In the genomic region with DNA sequence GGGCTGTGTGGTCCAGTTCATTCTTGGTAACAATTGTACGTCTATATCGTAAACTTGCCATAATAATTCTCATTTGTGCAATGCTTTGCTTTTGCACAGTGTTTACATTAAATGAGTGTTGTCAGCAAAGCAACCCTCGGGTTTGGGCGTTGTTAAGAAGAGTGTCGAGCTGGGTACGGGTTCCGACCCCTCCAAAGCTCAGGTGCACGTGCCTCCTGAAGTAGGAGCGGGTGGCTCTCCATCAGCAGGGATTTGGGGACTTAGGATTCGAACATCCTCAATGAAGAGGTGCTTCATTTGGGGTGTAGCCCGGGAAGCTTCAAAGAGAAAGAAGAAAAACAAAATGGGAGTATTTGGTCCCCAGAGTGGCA, we compare ENCODE assay signal across 10 cellular contexts. TPM values are rescaled to one million over a fixed set of nuclear protein-coding genes. Genes with fewer than 3 reads are reported as not detected.
DNase-seq lines count a peak whose midpoint lies in the region; ATAC-seq, FAIRE-seq and TF ChIP-seq lines count a peak whose summit lies in the region.
"Had no signal": no experiment of that assay in that cellular context is flagged by ENCODE, and none has a peak within 500 bp of the region (broad histone marks: within the 10 kb centered on the region; RNA-seq: fewer than 3 reads in every experiment).

No MANE protein-coding gene starts in this region.

- CTCF ChIA-PET in PC-3 (lab: Charles Lee), result interaction anchor here (0.6 to 2.2 kb wide), 3 partner anchors 49 to 219 kb away, joined by 5 to 14 read pairs (median 5); no protein-coding TSS in a partner anchor
- CTCF ChIA-PET in PC-9 (lab: Charles Lee), result no interaction called here

- POLR2A ChIA-PET in PC-3 (lab: Charles Lee; ENCODE audit: unreplicated experiment) (no interaction called here), PC-9 (lab: Charles Lee; ENCODE audit: unreplicated experiment) (no interaction called here)

- no peak for ATAC-seq in PC-3

- BruUV-seq in PC-3 (replicated peaks; lab: Mats Ljungman, UMichigan) (TSS peak; percentile 61), PC-9 (replicated peaks; lab: Mats Ljungman, UMichigan) (no TSS peak)

- peaks cover 12% of the 10 kb centered on the region; the same call in 1 of the 2 replicates for H3K36me3 ChIP-seq in PC-3 (ENCODE audit: low read depth, low read length)
- peaks cover 0 to 16% (median 0%) of the 10 kb centered on the region in 4 donors for H3K36me3 ChIP-seq in esophagus muscularis mucosa
- H3K36me3 ChIP-seq in ovary, result no peaks in the 10 kb centered on the region
- no peaks in the 10 kb centered on the region for H3K36me3 ChIP-seq in PC-9 (ENCODE audit: low read depth)

- H3K9ac ChIP-seq in PC-3 (ENCODE audit: low read length), result peak overlapping the region; percentile 66

- H3K79me2 ChIP-seq in PC-3 (ENCODE audit: low read length) (peaks cover 33% of the 10 kb centered on the region), PC-9 (ENCODE audit: low read depth) (no peaks in the 10 kb centered on the region)

- H3K9me2 ChIP-seq in PC-3 (replicated peaks; ENCODE audit: low read length) (no peaks in the 10 kb centered on the region), PC-9 (ENCODE audit: insufficient read depth) (no peaks in the 10 kb centered on the region)

- in situ Hi-C loops in GM13977 (cut with MboI; ENCODE audit: low pct_unique_long_range_greater_than_20kb, low sequenced_read_pairs, unreplicated experiment), result no loop called here

- H3K4me1 ChIP-seq in PC-3 (ENCODE audit: insufficient read depth, low read length) (peaks cover 26% of the 10 kb centered on the region), esophagus muscularis mucosa (peaks cover 0 to 14% (median 12%) of the 10 kb centered on the region in 4 donors), ovary (ENCODE audit: insufficient read depth) (no peaks in the 10 kb centered on the region), PC-9 (replicated peaks; ENCODE audit: insufficient read depth) (no peaks in the 10 kb centered on the region)

- FAIRE-seq in D721Med (lab: Jason Lieb, UNC), result peak; percentile 72
- FAIRE-seq: G401.6, TTC549 had no signal

- TF ChIP-seq POLR2A in esophagus muscularis mucosa (IDR thresholded peaks at IDR 0.05; ENCODE audit: low read depth) (no peak), ovary (IDR thresholded peaks at IDR 0.05) (no peak)

- no peak for TF ChIP-seq CTCF in D721Med (IDR thresholded peaks at IDR 0.05; ENCODE audit: insufficient read depth, missing control alignments)
- no peak for TF ChIP-seq CTCF in PC-3 (conservative IDR thresholded peaks at IDR 0.05; ENCODE audit: low read depth, low read length)
- TF ChIP-seq CTCF in esophagus muscularis mucosa (IDR thresholded peaks at IDR 0.05), result no peak
- no peak for TF ChIP-seq CTCF in ovary (IDR thresholded peaks at IDR 0.05)
- TF ChIP-seq CTCF in GM13977 (IDR thresholded peaks at IDR 0.05; ENCODE audit: extremely low read depth, insufficient read depth, missing control alignments), result no peak
- no peak for TF ChIP-seq CTCF in PC-9 (conservative IDR thresholded peaks at IDR 0.05)

- H3K4me2 ChIP-seq in PC-3 (ENCODE audit: low read length) (peak overlapping the region; percentile 85), PC-9 (no peak overlapping the region)

- intact Hi-C loops in PC-3 (cut with micrococcal nuclease) (loop anchor here (1.0 to 5.0 kb wide), 6 partner anchors 9 to 329 kb away; a partner anchor contains a TSS), esophagus muscularis mucosa (cut with DNase I) (no loop called here), ovary (cut with DNase I) (no loop called here), PC-9 (cut with micrococcal nuclease; ENCODE audit: unreplicated experiment) (no loop called here)

- H3K27me3 ChIP-seq in PC-3 (ENCODE audit: low read length), result no peaks in the 10 kb centered on the region
- peaks cover 0 to 44% (median 6%) of the 10 kb centered on the region in 4 donors for H3K27me3 ChIP-seq in esophagus muscularis mucosa
- H3K27me3 ChIP-seq in ovary, result no peaks in the 10 kb centered on the region
- H3K27me3 ChIP-seq in PC-9 (ENCODE audit: insufficient read depth, low read depth), result no peaks in the 10 kb centered on the region

- H3K4me3 ChIP-seq in PC-3 (ENCODE audit: low read length) (peak overlapping the region; percentile 72), esophagus muscularis mucosa (peak overlapping the region; percentile 40 to 73 (median 49)), ovary (peak overlapping the region; percentile 39), PC-9 (no peak overlapping the region)

- no peak for DNase-seq in D721Med (ENCODE audit: insufficient read length, low spot score)
- no peak for DNase-seq in PC-3
- DNase-seq in esophagus muscularis mucosa (ENCODE audit: extremely low spot score), result no peak
- DNase-seq in ovary, result no peak
- DNase-seq in activated effector memory CD4-positive, alpha-beta T cell treated with Interleukin-2 at 50 U/mL for 16 hours, result no peak
- no peak for DNase-seq in NCI-H1930 (lab: John Stamatoyannopoulos, UW)
- no peak for DNase-seq in GM13977 (ENCODE audit: low spot score)
- DNase-seq in PC-9, result no peak

- H3K27ac ChIP-seq in PC-3 (ENCODE audit: low read length) (no peak overlapping the region), esophagus muscularis mucosa (replicated peaks in 1 of 4) (no peak overlapping the region), ovary (no peak overlapping the region), PC-9 (no peak overlapping the region)

- H2AFZ ChIP-seq in PC-3 (ENCODE audit: low read length) (peak overlapping the region; percentile 88), PC-9 (no peak overlapping the region)

- H3F3A ChIP-seq in PC-3 (ENCODE audit: low read length, unreplicated experiment) (no peaks in the 10 kb centered on the region), PC-9 (ENCODE audit: insufficient read depth, low read depth) (no peaks in the 10 kb centered on the region)

- H3K9me3 ChIP-seq in PC-3 (ENCODE audit: low read length) (no peaks in the 10 kb centered on the region), esophagus muscularis mucosa (no peaks in the 10 kb centered on the region), ovary (peaks cover 0 to 9% of the 10 kb centered on the region in 2 donors), PC-9 (ENCODE audit: insufficient read depth, low read depth) (no peaks in the 10 kb centered on the region)

- WGBS in esophagus muscularis mucosa, result 21% methylated on average over 11 of the region's 11 CpGs
- WGBS in ovary, 3 donors, result 20 to 40% (median 33%) methylated on average over 11 of the region's 11 CpGs

- 0 out of 2 replicates have a peak, but pooled peaks cover 4% of the 10 kb centered on the region for H4K20me1 ChIP-seq in PC-3 (ENCODE audit: low read length)
- no peaks in the 10 kb centered on the region for H4K20me1 ChIP-seq in PC-9 (ENCODE audit: insufficient read depth)

- TF ChIP-seq EP300 in esophagus muscularis mucosa (IDR thresholded peaks at IDR 0.05) (no peak), ovary (IDR thresholded peaks at IDR 0.05) (no peak)

RNA-seq across cellular contexts. Expression of a gene that starts 1.0 kb away (rescaled TPM):
- total RNA-seq in PC-3 (2014; rRNA removed), result 22.7 and 46.9 TPM in 2 replicates
- 1 to 10 TPM in 2 of 4 donors, under 1 TPM in 2; 0.42 to 7.3 (median 1.9) TPM for total RNA-seq in esophagus muscularis mucosa
- 1 to 10 TPM in 1 of 7 donors, under 1 TPM in 6; 0.13 to 3.2 (median 0.41) TPM for total RNA-seq in ovary
- under 1 TPM; 0.13 to 0.35 TPM for polyA plus RNA-seq in ovary
- not detected in 2 replicates for total RNA-seq in PC-9 (2021)

RNA-seq across cellular contexts. Expression of a gene that starts 16.3 kb away (rescaled TPM):
- total RNA-seq in PC-3 (2014; rRNA removed) (not detected in 2 replicates), esophagus muscularis mucosa (not detected), ovary (not detected), PC-9 (2021) (not detected in 2 replicates)
- not detected for polyA plus RNA-seq in ovary

RNA-seq across cellular contexts. Expression of a gene that starts 34.1 kb away (rescaled TPM):
- total RNA-seq in PC-3 (2014; rRNA removed), result not detected in 2 replicates
- total RNA-seq in esophagus muscularis mucosa, result not detected
- total RNA-seq in ovary, result not detected
- polyA plus RNA-seq in ovary, result not detected
- not detected in 2 replicates for total RNA-seq in PC-9 (2021)

RNA-seq across cellular contexts. Expression of a gene that starts 37.4 kb away (rescaled TPM):
- 4.5 and 9.4 TPM in 2 replicates for total RNA-seq in PC-3 (2014; rRNA removed)
- 1 to 10 TPM in 1 of 4 donors, under 1 TPM in 2, not detected in 1; 0.34 to 1.9 (median 0.83) TPM for total RNA-seq in esophagus muscularis mucosa
- under 1 TPM in 2 of 7 donors, not detected in 5; 0.25 to 0.46 TPM for total RNA-seq in ovary
- under 1 TPM in 1 of 2 donors, not detected in 1; 0.22 TPM for polyA plus RNA-seq in ovary
- total RNA-seq in PC-9 (2021), result not detected in 2 replicates
